29 cellular contexts compared by ENCODE assay signal in genomic region chr16:11735801-11736200, GRCh38. TPM values are rescaled to one million over a fixed set of nuclear protein-coding genes. Genes with fewer than 3 reads are reported as not detected.
A peak's percentile ranks its signal among the peaks of the same experiment; 100 is the strongest.
DNase-seq lines count a peak whose midpoint lies in the region; ATAC-seq and TF ChIP-seq lines count a peak whose summit lies in the region.
"Had no signal": no experiment of that assay in that cellular context is flagged by ENCODE, and none has a peak within 500 bp of the region (broad histone marks: within the 10 kb centered on the region; RNA-seq: fewer than 3 reads in every experiment).

No MANE protein-coding gene starts in this region.

- TF ChIP-seq CTCF in Calu3 (IDR thresholded peaks at IDR 0.05; ENCODE audit: unreplicated experiment) (no peak), parathyroid adenoma (IDR thresholded peaks at IDR 0.05) (no peak)

- no TSS peak for BruUV-seq in Calu3 (replicated peaks; lab: Mats Ljungman, UMichigan)

- POLR2A ChIA-PET in activated CD4-positive, alpha-beta T cell treated with anti-CD3 and anti-CD28 coated beads for 36 hours (lab: Charles Lee), result interaction anchor here (0.8 kb wide), 1 partner anchor 332 kb away, joined by 4 read pairs; no protein-coding TSS in a partner anchor

- no peak for DNase-seq in activated CD4-positive, alpha-beta T cell treated with anti-CD3 and anti-CD28 coated beads for 36 hours
- DNase-seq in activated CD4-positive, alpha-beta T cell treated with anti-CD3 and anti-CD28 coated beads for 1 hour, result no peak
- no peak for DNase-seq in Calu3
- DNase-seq in activated T-helper 1 cell treated with anti-CD3 and anti-CD28 coated beads, Interleukin-12 subunit alpha, Interleukin-12 subunit beta, Interleukin-2, Interleukin-4 antibody, amounts not matched to agents 30 ng/mL and 10 ng/mL and 1 ng/mL, durations not matched to agents 14 hours and 24 hours and 36 hours (ENCODE audit: low spot score), result no peak
- DNase-seq in NCI-H1417 (lab: John Stamatoyannopoulos, UW), result no peak
- DNase-seq in Karpas-422, result no peak
- DNase-seq: activated CD4-positive, alpha-beta T cell treated with anti-CD3 and anti-CD28 coated beads, Interleukin-2, amount 10 ng/mL, durations not matched to agents 7 days and 5 days; activated naive CD4-positive, alpha-beta T cell treated with anti-CD3 and anti-CD28 coated beads, Interleukin-2, amount 10 ng/mL, durations not matched to agents 7 days and 5 days; amygdala; CD4-positive, alpha-beta T cell; colonic mucosa; effector CD4-positive, alpha-beta T cell; glutamatergic neuron; IMR-90; NCI-H1105; NCI-H187 treated with DMSO at 0.1 percent for 48 hours; NCI-H2171; NCI-H524; NK-92 treated with Interleukin-12 subunit alpha and Interleukin-12 subunit beta, amount 100 ng/mL, for 24 hours; PC-9; right cardiac atrium; stimulated activated CD4-positive, alpha-beta T cell treated with anti-CD3 and anti-CD28 coated beads, Interleukin-1b, Interleukin-23, amount 100 ng/mL, for 48 hours; stimulated activated naive CD8-positive, alpha-beta T cell treated with anti-CD3 and anti-CD28 coated beads, Interleukin-15, Interleukin-2, amounts not matched to agents 100 U/mL and 50 U/mL, for 24 hours; testis had no signal

- H3K27me3 Mint-ChIP-seq in activated CD4-positive, alpha-beta T cell treated with anti-CD3 and anti-CD28 coated beads for 36 hours, result no peaks in the 10 kb centered on the region
- H3K27me3 Mint-ChIP-seq in Calu3 (ENCODE audit: unreplicated experiment), result no peaks in the 10 kb centered on the region
- H3K27me3 Mint-ChIP-seq in activated T-helper 1 cell treated with anti-CD3 and anti-CD28 coated beads, Interleukin-12 subunit alpha, Interleukin-12 subunit beta, Interleukin-2, Interleukin-4 antibody, amounts not matched to agents 30 ng/mL and 10 ng/mL and 1 ng/mL, durations not matched to agents 14 hours and 24 hours and 36 hours (ENCODE audit: insufficient read depth), result no peaks in the 10 kb centered on the region
- H3K27me3 Mint-ChIP-seq: activated CD4-positive, alpha-beta T cell treated with anti-CD3 and anti-CD28 coated beads, Interleukin-2, amount 10 ng/mL, durations not matched to agents 7 days and 5 days; activated naive CD4-positive, alpha-beta T cell treated with anti-CD3 and anti-CD28 coated beads, Interleukin-2, amount 10 ng/mL, durations not matched to agents 7 days and 5 days; CD4-positive, alpha-beta T cell had no signal

- H3K9me3 ChIP-seq in parathyroid adenoma (ENCODE audit: control insufficient read depth, low read length) (no peaks in the 10 kb centered on the region), Karpas-422 (ENCODE audit: low read length) (no peaks in the 10 kb centered on the region)
- H3K9me3 ChIP-seq: colonic mucosa, testis had no signal

- no peak overlapping the region for H3K27ac ChIP-seq in parathyroid adenoma
- H3K27ac ChIP-seq in Karpas-422 (ENCODE audit: low read length), result no peak overlapping the region
- H3K27ac ChIP-seq: colonic mucosa, PC-9 had no signal

- H3K4me1 Mint-ChIP-seq in activated CD4-positive, alpha-beta T cell treated with anti-CD3 and anti-CD28 coated beads for 36 hours, result peaks cover 55% of the 10 kb centered on the region
- peaks cover 38% of the 10 kb centered on the region for H3K4me1 Mint-ChIP-seq in Calu3 (ENCODE audit: low read depth, unreplicated experiment)
- peaks cover 90% of the 10 kb centered on the region for H3K4me1 Mint-ChIP-seq in activated T-helper 1 cell treated with anti-CD3 and anti-CD28 coated beads, Interleukin-12 subunit alpha, Interleukin-12 subunit beta, Interleukin-2, Interleukin-4 antibody, amounts not matched to agents 30 ng/mL and 10 ng/mL and 1 ng/mL, durations not matched to agents 14 hours and 24 hours and 36 hours (ENCODE audit: low read depth)

- H2AFZ ChIP-seq in parathyroid adenoma, result no peak overlapping the region
- no peak overlapping the region for H2AFZ ChIP-seq in Karpas-422 (ENCODE audit: low read length)
- H2AFZ ChIP-seq: PC-9 had no signal

- H3K4me3 ChIP-seq in parathyroid adenoma (ENCODE audit: low read depth, low read length) (peak overlapping the region; percentile 26), Karpas-422 (ENCODE audit: low read length) (no peak overlapping the region)
- H3K4me3 ChIP-seq: colonic mucosa, PC-9, testis had no signal

- no peaks in the 10 kb centered on the region for H3K9me3 Mint-ChIP-seq in activated CD4-positive, alpha-beta T cell treated with anti-CD3 and anti-CD28 coated beads for 36 hours (ENCODE audit: low read depth)
- no peaks in the 10 kb centered on the region for H3K9me3 Mint-ChIP-seq in Calu3 (ENCODE audit: low read depth, unreplicated experiment)
- no peaks in the 10 kb centered on the region for H3K9me3 Mint-ChIP-seq in activated T-helper 1 cell treated with anti-CD3 and anti-CD28 coated beads, Interleukin-12 subunit alpha, Interleukin-12 subunit beta, Interleukin-2, Interleukin-4 antibody, amounts not matched to agents 30 ng/mL and 10 ng/mL and 1 ng/mL, durations not matched to agents 14 hours and 24 hours and 36 hours
- H3K9me3 Mint-ChIP-seq: activated CD4-positive, alpha-beta T cell treated with anti-CD3 and anti-CD28 coated beads, Interleukin-2, amount 10 ng/mL, durations not matched to agents 7 days and 5 days; activated naive CD4-positive, alpha-beta T cell treated with anti-CD3 and anti-CD28 coated beads, Interleukin-2, amount 10 ng/mL, durations not matched to agents 7 days and 5 days; CD4-positive, alpha-beta T cell; neural crest cell; T-helper 2 cell treated with Interferon-gamma antibody and Interleukin-4, amounts not matched to agents 5 μg/mL and 100 μg/mL, for 36 hours had no signal

- H3K4me1 ChIP-seq in parathyroid adenoma, result peaks cover 4% of the 10 kb centered on the region
- H3K4me1 ChIP-seq in Karpas-422 (ENCODE audit: low read length), result peaks cover 50% of the 10 kb centered on the region
- H3K4me1 ChIP-seq: colonic mucosa had no signal

- H3K9ac ChIP-seq in parathyroid adenoma, result no peak overlapping the region
- no peak overlapping the region for H3K9ac ChIP-seq in Karpas-422 (ENCODE audit: low read length)

- ATAC-seq in activated CD4-positive, alpha-beta T cell treated with anti-CD3 and anti-CD28 coated beads for 36 hours, result no peak
- ATAC-seq in GM21529 (IDR thresholded peaks at IDR 0.05; ENCODE audit: unreplicated experiment), result no peak
- ATAC-seq: right cardiac atrium; Right ventricle myocardium inferior; stimulated activated naive CD8-positive, alpha-beta T cell treated with anti-CD3 and anti-CD28 coated beads, Interleukin-15, Interleukin-2, amounts not matched to agents 100 U/mL and 50 U/mL, for 24 hours had no signal

- peaks cover 47% of the 10 kb centered on the region for H3K36me3 Mint-ChIP-seq in activated CD4-positive, alpha-beta T cell treated with anti-CD3 and anti-CD28 coated beads for 36 hours (ENCODE audit: low read depth)
- peaks cover 68% of the 10 kb centered on the region for H3K36me3 Mint-ChIP-seq in Calu3 (ENCODE audit: insufficient read depth, unreplicated experiment)
- H3K36me3 Mint-ChIP-seq in activated T-helper 1 cell treated with anti-CD3 and anti-CD28 coated beads, Interleukin-12 subunit alpha, Interleukin-12 subunit beta, Interleukin-2, Interleukin-4 antibody, amounts not matched to agents 30 ng/mL and 10 ng/mL and 1 ng/mL, durations not matched to agents 14 hours and 24 hours and 36 hours (ENCODE audit: low read depth), result peaks cover 51% of the 10 kb centered on the region

- intact Hi-C loops in activated CD4-positive, alpha-beta T cell treated with anti-CD3 and anti-CD28 coated beads for 36 hours (cut with DNase I, micrococcal nuclease), result no loop called here
- intact Hi-C loops in Calu3 (cut with micrococcal nuclease; ENCODE audit: unreplicated experiment), result no loop called here
- intact Hi-C loops in activated T-helper 1 cell treated with anti-CD3 and anti-CD28 coated beads, Interleukin-12 subunit alpha, Interleukin-12 subunit beta, Interleukin-2, Interleukin-4 antibody, amounts not matched to agents 30 ng/mL and 10 ng/mL and 1 ng/mL, durations not matched to agents 14 hours and 24 hours and 36 hours (cut with micrococcal nuclease), result loop anchor here (2.0 to 10.0 kb wide), 2 partner anchors 21 to 329 kb away; no protein-coding TSS in a partner anchor

- peak overlapping the region; percentile 52 for H3K4me2 ChIP-seq in parathyroid adenoma (ENCODE audit: low read length)
- no peak overlapping the region for H3K4me2 ChIP-seq in Karpas-422 (ENCODE audit: low read depth, low read length, poor library complexity, severe bottlenecking)
- H3K4me2 ChIP-seq: PC-9 had no signal

- H3K27me3 ChIP-seq in parathyroid adenoma (ENCODE audit: control insufficient read depth, insufficient read depth, low read length), result no peaks in the 10 kb centered on the region
- no peaks in the 10 kb centered on the region for H3K27me3 ChIP-seq in Karpas-422 (ENCODE audit: low read length)
- H3K27me3 ChIP-seq: colonic mucosa, testis had no signal

- H4K20me1 ChIP-seq in Karpas-422 (ENCODE audit: insufficient read depth, low read depth, low read length), result peaks cover 7% of the 10 kb centered on the region

- H3K36me3 ChIP-seq in parathyroid adenoma (ENCODE audit: control insufficient read depth, insufficient read depth, low read length), result no peaks in the 10 kb centered on the region
- peaks cover 55% of the 10 kb centered on the region for H3K36me3 ChIP-seq in Karpas-422 (ENCODE audit: insufficient read depth, low read length)

- H3K9me2 ChIP-seq in Karpas-422 (replicated peaks; ENCODE audit: insufficient read depth, low read length), result no peaks in the 10 kb centered on the region

- H3K79me2 ChIP-seq in parathyroid adenoma (peaks cover 5% of the 10 kb centered on the region), Karpas-422 (ENCODE audit: low read length) (peaks cover 96% of the 10 kb centered on the region)

- H3K27ac Mint-ChIP-seq in activated CD4-positive, alpha-beta T cell treated with anti-CD3 and anti-CD28 coated beads for 36 hours, result peak overlapping the region; percentile 42
- peak overlapping the region; percentile 32 for H3K27ac Mint-ChIP-seq in Calu3 (ENCODE audit: unreplicated experiment)
- peak overlapping the region; percentile 47 for H3K27ac Mint-ChIP-seq in activated T-helper 1 cell treated with anti-CD3 and anti-CD28 coated beads, Interleukin-12 subunit alpha, Interleukin-12 subunit beta, Interleukin-2, Interleukin-4 antibody, amounts not matched to agents 30 ng/mL and 10 ng/mL and 1 ng/mL, durations not matched to agents 14 hours and 24 hours and 36 hours
- H3K27ac Mint-ChIP-seq: activated CD4-positive, alpha-beta T cell treated with anti-CD3 and anti-CD28 coated beads, Interleukin-2, amount 10 ng/mL, durations not matched to agents 7 days and 5 days; activated naive CD4-positive, alpha-beta T cell treated with anti-CD3 and anti-CD28 coated beads, Interleukin-2, amount 10 ng/mL, durations not matched to agents 7 days and 5 days; CD4-positive, alpha-beta T cell had no signal

- no peak overlapping the region for H3K4me3 Mint-ChIP-seq in activated CD4-positive, alpha-beta T cell treated with anti-CD3 and anti-CD28 coated beads for 36 hours
- no peak overlapping the region for H3K4me3 Mint-ChIP-seq in Calu3 (ENCODE audit: low read depth, unreplicated experiment)
- no peak overlapping the region for H3K4me3 Mint-ChIP-seq in activated T-helper 1 cell treated with anti-CD3 and anti-CD28 coated beads, Interleukin-12 subunit alpha, Interleukin-12 subunit beta, Interleukin-2, Interleukin-4 antibody, amounts not matched to agents 30 ng/mL and 10 ng/mL and 1 ng/mL, durations not matched to agents 14 hours and 24 hours and 36 hours
- H3K4me3 Mint-ChIP-seq: activated CD4-positive, alpha-beta T cell treated with anti-CD3 and anti-CD28 coated beads, Interleukin-2, amount 10 ng/mL, durations not matched to agents 7 days and 5 days; activated naive CD4-positive, alpha-beta T cell treated with anti-CD3 and anti-CD28 coated beads, Interleukin-2, amount 10 ng/mL, durations not matched to agents 7 days and 5 days; CD4-positive, alpha-beta T cell; neural crest cell; T-helper 2 cell treated with Interferon-gamma antibody and Interleukin-4, amounts not matched to agents 5 μg/mL and 100 μg/mL, for 36 hours had no signal

- CTCF ChIA-PET in activated CD4-positive, alpha-beta T cell treated with anti-CD3 and anti-CD28 coated beads for 36 hours (lab: Charles Lee), result interaction anchor here (0.8 to 2.0 kb wide), 2 partner anchors 17 to 21 kb away, joined by 3 to 9 read pairs; no protein-coding TSS in a partner anchor
- CTCF ChIA-PET in Calu3 (lab: Charles Lee), result no interaction called here

RNA-seq across cellular contexts. Expression of gene TXNDC11, which starts 6.9 kb away (rescaled TPM):
- total RNA-seq in activated CD4-positive, alpha-beta T cell treated with anti-CD3 and anti-CD28 coated beads for 36 hours, result 10 to 100 TPM; 27.3 to 28.3 TPM
- total RNA-seq in Calu3 (2022), result 51.3 and 52.1 TPM in 2 replicates
- 52.7 and 55.9 TPM in 2 replicates for total RNA-seq in activated T-helper 1 cell treated with anti-CD3 and anti-CD28 coated beads, Interleukin-12 subunit alpha, Interleukin-12 subunit beta, Interleukin-2, Interleukin-4 antibody, amounts not matched to agents 30 ng/mL and 10 ng/mL and 1 ng/mL, durations not matched to agents 14 hours and 24 hours and 36 hours
- 28.5 and 49.6 TPM in 2 replicates for total RNA-seq in Karpas-422 (2014; rRNA removed; shearing (Covaris generic); ENCODE audit: low replicate concordance)
